28 cellular contexts compared by ENCODE assay signal in the genomic region with DNA sequence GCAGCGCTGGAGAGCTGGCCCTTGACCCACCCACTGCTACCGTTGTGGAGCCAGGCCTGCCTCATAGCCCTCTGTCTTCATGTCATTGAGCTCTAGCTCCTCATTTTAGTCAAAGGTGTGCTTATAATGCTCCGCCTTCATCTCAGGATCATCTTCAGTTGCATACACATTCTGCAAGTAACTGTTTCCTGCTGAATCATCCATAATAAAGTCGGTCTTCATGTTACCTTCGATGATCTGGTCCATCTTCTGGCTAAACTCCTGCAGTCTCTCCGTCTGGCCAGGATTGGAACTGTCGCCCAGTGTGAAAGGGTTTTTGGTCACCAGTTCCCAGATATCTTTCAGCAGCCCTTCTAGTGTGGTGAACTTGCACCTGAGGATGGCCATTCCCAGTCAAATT.
"Had no signal": no experiment of that assay in that cellular context is flagged by ENCODE, and none has a peak within 500 bp of the region (broad histone marks: within the 10 kb centered on the region; RNA-seq: fewer than 3 reads in every experiment).

No MANE protein-coding gene starts in this region.

- H3K4me3 ChIP-seq: neural progenitor cell, ovary, psoas muscle, right lobe of liver, sigmoid colon, stomach, thoracic aorta, thyroid gland, tibial nerve, upper lobe of left lung, vagina had no signal

- H3K36me3 Mint-ChIP-seq: natural killer cell; neural progenitor cell; stimulated activated effector memory CD8-positive, alpha-beta T cell treated with anti-CD3 and anti-CD28 coated beads, Interleukin-12 subunit alpha, Interleukin-12 subunit beta, amount 100 ng/mL, for 72 hours; stimulated activated naive B cell treated with anti-CD40 and anti-IgM and Interleukin-4, amounts not matched to agents 10 μg/mL and 1 μg/mL and 100 μg/mL, for 72 hours had no signal

- DNase-seq: natural killer cell; occipital lobe; ovary; posterior cingulate gyrus; psoas muscle; right cardiac atrium; right lobe of liver; sigmoid colon; small intestine; stimulated activated CD4-positive, alpha-beta T cell treated with anti-CD3 and anti-CD28 coated beads, Interleukin-15, amount 100 ng/mL, for 24 hours; stimulated activated CD4-positive, alpha-beta T cell treated with anti-CD3 and anti-CD28 coated beads, Interleukin-2, amount 100 ng/mL, for 24 hours; stimulated activated CD4-positive, alpha-beta T cell treated with anti-CD3 and anti-CD28 coated beads, Interleukin-2, amount 100 ng/mL, for 48 hours; stimulated activated CD4-positive, alpha-beta T cell treated with anti-CD3 and anti-CD28 coated beads, Interleukin-4, amount 100 ng/mL, for 24 hours; stimulated activated naive B cell treated with anti-CD40 and anti-IgM and Interleukin-4, amounts not matched to agents 10 μg/mL and 1 μg/mL and 100 μg/mL, for 72 hours; stimulated activated naive CD4-positive, alpha-beta T cell treated with Interleukin-2 at 50 U/mL for 16 hours; stomach; thyroid gland; trophoblast cell; upper lobe of left lung had no signal

- H3K9me3 ChIP-seq: ovary, psoas muscle, right lobe of liver, sigmoid colon, stomach, thyroid gland, upper lobe of left lung, vagina had no signal

- H3K27ac Mint-ChIP-seq: natural killer cell; nephron; neural progenitor cell; progenitor cell of endocrine pancreas; stimulated activated effector memory CD8-positive, alpha-beta T cell treated with anti-CD3 and anti-CD28 coated beads, Interleukin-12 subunit alpha, Interleukin-12 subunit beta, amount 100 ng/mL, for 72 hours; stimulated activated naive B cell treated with anti-CD40 and anti-IgM and Interleukin-4, amounts not matched to agents 10 μg/mL and 1 μg/mL and 100 μg/mL, for 72 hours; stimulated activated naive CD8-positive, alpha-beta T cell treated with anti-CD3 and anti-CD28 coated beads, Interleukin-15, Interleukin-2, amounts not matched to agents 100 ng/mL and 50 ng/mL, for 24 hours had no signal

- H3K4me3 Mint-ChIP-seq: natural killer cell; nephron; neural progenitor cell; stimulated activated effector memory CD8-positive, alpha-beta T cell treated with anti-CD3 and anti-CD28 coated beads, Interleukin-12 subunit alpha, Interleukin-12 subunit beta, amount 100 ng/mL, for 72 hours; stimulated activated naive B cell treated with anti-CD40 and anti-IgM and Interleukin-4, amounts not matched to agents 10 μg/mL and 1 μg/mL and 100 μg/mL, for 72 hours; stimulated activated naive CD8-positive, alpha-beta T cell treated with anti-CD3 and anti-CD28 coated beads, Interleukin-15, Interleukin-2, amounts not matched to agents 100 ng/mL and 50 ng/mL, for 24 hours had no signal

- H3K36me3 ChIP-seq: neural progenitor cell, ovary, right lobe of liver, sigmoid colon, stomach, thoracic aorta, thyroid gland, upper lobe of left lung, vagina had no signal

- H3K27me3 ChIP-seq: ovary, right lobe of liver, sigmoid colon, stomach, thyroid gland, tibial nerve, upper lobe of left lung, vagina had no signal

- ATAC-seq: natural killer cell; psoas muscle; right cardiac atrium; right lobe of liver; stimulated activated effector memory CD8-positive, alpha-beta T cell treated with anti-CD3 and anti-CD28 coated beads, Interleukin-12 subunit alpha, Interleukin-12 subunit beta, amount 100 ng/mL, for 72 hours; stimulated activated naive B cell treated with anti-CD40 and anti-IgM and Interleukin-4, amounts not matched to agents 10 μg/mL and 1 μg/mL and 100 μg/mL, for 72 hours had no signal

- H3K27ac ChIP-seq: neural progenitor cell, ovary, parathyroid adenoma, psoas muscle, right lobe of liver, sigmoid colon, stomach, thoracic aorta, thyroid gland, tibial nerve, upper lobe of left lung, vagina had no signal

- H3K9me3 Mint-ChIP-seq: natural killer cell; stimulated activated effector memory CD8-positive, alpha-beta T cell treated with anti-CD3 and anti-CD28 coated beads, Interleukin-12 subunit alpha, Interleukin-12 subunit beta, amount 100 ng/mL, for 72 hours; stimulated activated naive B cell treated with anti-CD40 and anti-IgM and Interleukin-4, amounts not matched to agents 10 μg/mL and 1 μg/mL and 100 μg/mL, for 72 hours; stimulated activated naive CD8-positive, alpha-beta T cell treated with anti-CD3 and anti-CD28 coated beads, Interleukin-15, Interleukin-2, amounts not matched to agents 100 ng/mL and 50 ng/mL, for 24 hours had no signal
